Comparison of ENCODE assay signal across 15 cellular contexts in the genomic region with DNA sequence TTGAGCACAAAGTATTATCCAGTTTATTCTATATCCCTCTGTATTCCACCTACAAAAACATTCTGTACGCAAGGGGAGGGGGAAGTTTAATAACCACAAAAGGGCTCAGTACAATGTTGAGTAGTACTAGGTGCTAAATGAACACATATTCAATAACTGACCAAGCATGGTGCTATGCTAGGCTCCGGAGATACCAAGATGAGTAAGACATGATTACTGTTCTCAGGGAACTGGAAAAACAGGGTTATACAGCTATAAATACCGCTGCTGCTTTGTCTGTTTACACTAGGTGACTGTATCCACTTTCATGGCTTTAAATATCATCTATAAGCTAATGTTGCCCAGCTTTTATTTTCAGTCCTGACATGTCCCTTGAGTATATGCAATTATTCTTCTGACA.
DNase-seq lines count a peak whose midpoint lies in the region; TF ChIP-seq lines count a peak whose summit lies in the region.
"Had no signal": no experiment of that assay in that cellular context is flagged by ENCODE, and none has a peak within 500 bp of the region (broad histone marks: within the 10 kb centered on the region; RNA-seq: fewer than 3 reads in every experiment).

No MANE protein-coding gene starts in this region.

- H3K4me3 ChIP-seq in mammary epithelial cell (replicated peaks in 1 of 3; ENCODE audit: insufficient read depth in 1 of 3, low read depth in 2 of 3, low read length in 3 of 3) (no peak overlapping the region), MG63 (no peak overlapping the region)
- H3K4me3 ChIP-seq: cardiac muscle cell, sigmoid colon had no signal

- no peaks in the 10 kb centered on the region for H3K9me3 Mint-ChIP-seq in MCF 10A (ENCODE audit: unreplicated experiment)
- H3K9me3 Mint-ChIP-seq: T-helper 2 cell treated with Interferon-gamma antibody and Interleukin-4, amounts not matched to agents 5 μg/mL and 100 μg/mL, for 36 hours had no signal

- peak overlapping the region; percentile 48 for H3K4me2 ChIP-seq in mammary epithelial cell (ENCODE audit: insufficient read depth, low read depth, low read length)

- H3K4me1 ChIP-seq in mammary epithelial cell (ENCODE audit: insufficient read depth, low read length) = peaks cover 11% of the 10 kb centered on the region

- H3K27ac ChIP-seq in mammary epithelial cell (ENCODE audit: insufficient read depth, low read depth, low read length) (peak overlapping the region; percentile 29), substantia nigra (ENCODE audit: low read depth, low read length, poor library complexity, severe bottlenecking) (no peak overlapping the region)
- H3K27ac ChIP-seq: cardiac muscle cell had no signal

- 32% methylated on average over 3 of the region's 3 CpGs for WGBS in mammary epithelial cell (ENCODE audit: low coverage, missing lambda C conversion rate)

- H3K27me3 ChIP-seq in mammary epithelial cell (ENCODE audit: insufficient read depth, low read length) = no peaks in the 10 kb centered on the region
- no peaks in the 10 kb centered on the region for H3K27me3 ChIP-seq in MG63
- H3K27me3 ChIP-seq: cardiac muscle cell, sigmoid colon had no signal

- no peak overlapping the region for H3K4me3 Mint-ChIP-seq in MCF 10A (ENCODE audit: unreplicated experiment)
- H3K4me3 Mint-ChIP-seq: B cell; T-helper 2 cell treated with Interferon-gamma antibody and Interleukin-4, amounts not matched to agents 5 μg/mL and 100 μg/mL, for 36 hours had no signal

- H4K20me1 ChIP-seq in mammary epithelial cell (ENCODE audit: insufficient read depth, low read length) = no peaks in the 10 kb centered on the region

- CTCF ChIA-PET in mammary epithelial cell (lab: Charles Lee; ENCODE audit: low non-redundant PET) (interaction anchor here (0.5 to 0.6 kb wide), 2 partner anchors 231 to 232 kb away, joined by 4 to 8 read pairs; no protein-coding TSS in a partner anchor), MCF 10A (lab: Yijun Ruan, JAX) (interaction anchor here (0.7 kb wide), 1 partner anchor 14 kb away, joined by 4 read pairs; no protein-coding TSS in a partner anchor)

- intact Hi-C loops in mammary epithelial cell (cut with micrococcal nuclease) (no loop called here), MCF 10A (cut with micrococcal nuclease) (no loop called here)

- BruUV-seq in mammary epithelial cell (replicated peaks; lab: Mats Ljungman, UMichigan) (no TSS peak), MCF 10A (replicated peaks; lab: Mats Ljungman, UMichigan) (no TSS peak)

- H3K9ac ChIP-seq in mammary epithelial cell (ENCODE audit: insufficient read depth, low read length) = no peak overlapping the region

- peaks cover 6% of the 10 kb centered on the region for H3K4me1 Mint-ChIP-seq in MCF 10A (ENCODE audit: insufficient read depth, unreplicated experiment)
- H3K4me1 Mint-ChIP-seq: B cell had no signal

- in situ Hi-C loops in mammary epithelial cell (cut with MboI; ENCODE audit: low sequenced_read_pairs in 2 of 2) = no loop called here

- H3K36me3 Mint-ChIP-seq in MCF 10A (ENCODE audit: insufficient read depth, unreplicated experiment) = peaks cover 46% of the 10 kb centered on the region

- no peaks in the 10 kb centered on the region for H3K27me3 Mint-ChIP-seq in MCF 10A (ENCODE audit: insufficient read depth, unreplicated experiment)
- H3K27me3 Mint-ChIP-seq: B cell had no signal

- TF ChIP-seq CTCF in mammary epithelial cell (conservative IDR thresholded peaks at IDR 0.05 in 1 of 2, IDR thresholded peaks at IDR 0.05 in 1 of 2; ENCODE audit: extremely low read depth in 1 of 2, insufficient read depth in 1 of 2, low read depth in 1 of 2, low read length in 2 of 2) (no peak), MCF 10A (IDR thresholded peaks at IDR 0.05; ENCODE audit: unreplicated experiment) (no peak)

- no peaks in the 10 kb centered on the region for H3K79me2 ChIP-seq in mammary epithelial cell (ENCODE audit: insufficient read depth, low read length)

- H3K36me3 ChIP-seq in mammary epithelial cell (ENCODE audit: insufficient read depth, low read length) = no peaks in the 10 kb centered on the region
- no peaks in the 10 kb centered on the region; the same call in 1 of the 2 replicates for H3K36me3 ChIP-seq in MG63

- dilution Hi-C loops in mammary epithelial cell (cut with HindIII; ENCODE audit: low sequenced_read_pairs) = no loop called here

- H2AFZ ChIP-seq in mammary epithelial cell (ENCODE audit: low read depth, low read length) = no peak overlapping the region

- POLR2A ChIA-PET in MCF 10A (lab: Yijun Ruan, JAX) = interaction anchor here (0.6 kb wide), 1 partner anchor 12 kb away, joined by 3 read pairs; no protein-coding TSS in a partner anchor

- no peaks in the 10 kb centered on the region for H3K9me3 ChIP-seq in mammary epithelial cell (replicated peaks; ENCODE audit: insufficient read depth, low read length)
- H3K9me3 ChIP-seq in MG63 = no peaks in the 10 kb centered on the region
- H3K9me3 ChIP-seq: sigmoid colon had no signal

- H3K27ac Mint-ChIP-seq in MCF 10A (ENCODE audit: low read depth, unreplicated experiment) = no peak overlapping the region
- H3K27ac Mint-ChIP-seq: B cell; T-helper 2 cell treated with Interferon-gamma antibody and Interleukin-4, amounts not matched to agents 5 μg/mL and 100 μg/mL, for 36 hours had no signal

- peak; percentile 92 for DNase-seq in mammary epithelial cell
- no peak for DNase-seq in MCF 10A (ENCODE audit: unreplicated experiment)
- peak; percentile 96 for DNase-seq in NCI-H510A treated with DMSO at 0.1 percent for 48 hours (lab: John Stamatoyannopoulos, UW)
- peak; percentile 19 for DNase-seq in fibroblast of peridontal ligament (ENCODE audit: extremely low read depth)
- peak; percentile 18 for DNase-seq in stromal cell of bone marrow (ENCODE audit: low read depth)
- no peak for DNase-seq in substantia nigra (lab: John Stamatoyannopoulos, UW)
- DNase-seq in MG63 = no peak
- DNase-seq in putamen (ENCODE audit: low spot score) = no peak
- DNase-seq: activated CD8-positive, alpha-beta memory T cell treated with anti-CD3 and anti-CD28 coated beads, Interleukin-2, amount 50 U/mL, for 4 hours; NCI-H82; sigmoid colon; stimulated activated CD8-positive, alpha-beta memory T cell treated with anti-CD3 and anti-CD28 coated beads, Interleukin-4, amount 100 ng/mL, for 48 hours had no signal

Comparison
In these comparisons a context has a peak if more than half of its experiments do, and no peak if none do; other contexts are left out.
1. DNase-seq: peak in mammary epithelial cell (single experiment), NCI-H510A treated with DMSO at 0.1 percent for 48 hours (single experiment), fibroblast of peridontal ligament (single experiment) and stromal cell of bone marrow (single experiment); none in MCF 10A (single experiment), substantia nigra (0 of 49), MG63 (single experiment) and putamen (single experiment).